ENCODE assay signal across 6 cellular contexts in the genomic region with DNA sequence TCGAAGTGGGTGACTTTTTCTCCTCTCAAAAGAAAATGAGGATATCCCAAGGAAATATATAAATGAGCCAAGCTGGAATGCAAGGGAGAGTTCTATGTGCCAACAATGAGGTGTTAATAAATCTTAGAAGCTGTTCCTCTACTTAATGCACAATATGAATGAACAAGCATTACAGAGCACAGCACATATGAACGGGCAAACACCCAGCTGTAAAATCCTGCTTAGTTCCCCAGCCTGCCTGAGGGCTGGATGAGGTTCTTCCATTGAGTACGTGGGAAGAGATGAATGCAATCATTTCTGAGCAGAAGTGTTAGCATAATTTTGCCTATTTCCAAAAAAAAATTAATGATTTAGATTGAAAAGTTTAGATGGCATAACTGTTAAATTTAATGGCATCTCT.
"Had no signal": no experiment of that assay in that cellular context is flagged by ENCODE, and none has a peak within 500 bp of the region (broad histone marks: within the 10 kb centered on the region; RNA-seq: fewer than 3 reads in every experiment).

No MANE protein-coding gene starts in this region.

- ATAC-seq: HepG2, K562 had no signal

- H3K27ac ChIP-seq: HL-60 had no signal

- DNase-seq: IMR-90, KBM-7, KG1 had no signal

- H3K4me3 ChIP-seq: K562 had no signal
